Comparison of ENCODE assay signal across 8 cellular contexts in genomic region chr5:132459031-132459982, GRCh38. TPM values are rescaled to one million over a fixed set of nuclear protein-coding genes. Genes with fewer than 3 reads are reported as not detected.
DNase-seq lines count a peak whose midpoint lies in the region; ATAC-seq and TF ChIP-seq lines count a peak whose summit lies in the region.

No MANE protein-coding gene starts in this region.

- H3K9me3 Mint-ChIP-seq in activated CD4-positive, alpha-beta T cell treated with anti-CD3 and anti-CD28 coated beads, Interleukin-2, amount 10 ng/mL, durations not matched to agents 7 days and 5 days, result no peaks in the 10 kb centered on the region
- no peaks in the 10 kb centered on the region for H3K9me3 Mint-ChIP-seq in stimulated activated naive B cell treated with anti-CD40 and anti-IgM and Interleukin-4, amounts not matched to agents 10 μg/mL and 1 μg/mL and 100 μg/mL, for 72 hours

- H3K4me3 ChIP-seq in Peyer's patch (no peak overlapping the region), esophagus squamous epithelium (no peak overlapping the region), prostate gland (no peak overlapping the region)

- CTCF ChIA-PET in activated CD4-positive, alpha-beta T cell treated with anti-CD3 and anti-CD28 coated beads, Interleukin-2, amount 10 ng/mL, durations not matched to agents 7 days and 5 days (lab: Charles Lee), result interaction anchor here (0.7 to 7.8 kb wide), 16 partner anchors 8 to 73 kb away, joined by 3 to 64 read pairs (median 4); no protein-coding TSS in a partner anchor
- CTCF ChIA-PET in HEK293T (lab: Yijun Ruan, JAX), result interaction anchor here (0.6 kb wide), 1 partner anchor 350 kb away, joined by 3 read pairs; no protein-coding TSS in a partner anchor

- H3K27ac Mint-ChIP-seq in activated CD4-positive, alpha-beta T cell treated with anti-CD3 and anti-CD28 coated beads, Interleukin-2, amount 10 ng/mL, durations not matched to agents 7 days and 5 days, result peak overlapping the region; percentile 99
- peak overlapping the region; percentile 9 for H3K27ac Mint-ChIP-seq in stimulated activated naive B cell treated with anti-CD40 and anti-IgM and Interleukin-4, amounts not matched to agents 10 μg/mL and 1 μg/mL and 100 μg/mL, for 72 hours

- no peak for ATAC-seq in stimulated activated naive B cell treated with anti-CD40 and anti-IgM and Interleukin-4, amounts not matched to agents 10 μg/mL and 1 μg/mL and 100 μg/mL, for 72 hours (replicated peaks)
- no peak for ATAC-seq in HG02571 (IDR thresholded peaks at IDR 0.05; ENCODE audit: unreplicated experiment)

- H3K4me1 ChIP-seq in Peyer's patch (peaks cover 25 to 96% (median 65%) of the 10 kb centered on the region in 4 donors), esophagus squamous epithelium (peaks cover 46 to 90% (median 54%) of the 10 kb centered on the region in 3 donors), prostate gland (replicated peaks) (peaks cover 8% of the 10 kb centered on the region)

- peaks cover 70% of the 10 kb centered on the region for H3K36me3 Mint-ChIP-seq in activated CD4-positive, alpha-beta T cell treated with anti-CD3 and anti-CD28 coated beads, Interleukin-2, amount 10 ng/mL, durations not matched to agents 7 days and 5 days (ENCODE audit: low read depth)
- H3K36me3 Mint-ChIP-seq in stimulated activated naive B cell treated with anti-CD40 and anti-IgM and Interleukin-4, amounts not matched to agents 10 μg/mL and 1 μg/mL and 100 μg/mL, for 72 hours, result peaks cover 5 to 21% of the 10 kb centered on the region in 2 donors

- peak overlapping the region; percentile 87 to 92 (median 90) for H3K27ac ChIP-seq in Peyer's patch
- H3K27ac ChIP-seq in esophagus squamous epithelium, result peak overlapping the region in 3 of 4 donors; percentile 58 to 87 (median 78)
- H3K27ac ChIP-seq in prostate gland, result no peak overlapping the region

- H3K9me3 ChIP-seq in Peyer's patch (no peaks in the 10 kb centered on the region), esophagus squamous epithelium (no peaks in the 10 kb centered on the region), prostate gland (no peaks in the 10 kb centered on the region)

- H3K36me3 ChIP-seq in Peyer's patch (no peaks in the 10 kb centered on the region), esophagus squamous epithelium (no peaks in the 10 kb centered on the region), prostate gland (no peaks in the 10 kb centered on the region)

- peaks cover 98% of the 10 kb centered on the region for H3K4me1 Mint-ChIP-seq in activated CD4-positive, alpha-beta T cell treated with anti-CD3 and anti-CD28 coated beads, Interleukin-2, amount 10 ng/mL, durations not matched to agents 7 days and 5 days
- H3K4me1 Mint-ChIP-seq in stimulated activated naive B cell treated with anti-CD40 and anti-IgM and Interleukin-4, amounts not matched to agents 10 μg/mL and 1 μg/mL and 100 μg/mL, for 72 hours, result peaks cover 77 to 91% of the 10 kb centered on the region in 2 donors

- no peaks in the 10 kb centered on the region for H3K27me3 Mint-ChIP-seq in activated CD4-positive, alpha-beta T cell treated with anti-CD3 and anti-CD28 coated beads, Interleukin-2, amount 10 ng/mL, durations not matched to agents 7 days and 5 days
- no peaks in the 10 kb centered on the region for H3K27me3 Mint-ChIP-seq in stimulated activated naive B cell treated with anti-CD40 and anti-IgM and Interleukin-4, amounts not matched to agents 10 μg/mL and 1 μg/mL and 100 μg/mL, for 72 hours

- no peaks in the 10 kb centered on the region for H3K27me3 ChIP-seq in Peyer's patch
- H3K27me3 ChIP-seq in esophagus squamous epithelium, result no peaks in the 10 kb centered on the region
- H3K27me3 ChIP-seq in prostate gland (replicated peaks; ENCODE audit: insufficient read depth), result no peaks in the 10 kb centered on the region

- WGBS in esophagus squamous epithelium, 2 donors, result 54 to 73% methylated on average over 3 to 6 of the region's 12 CpGs
- WGBS in prostate gland, result 88% methylated on average over 12 of the region's 12 CpGs

- POLR2A ChIA-PET in activated CD4-positive, alpha-beta T cell treated with anti-CD3 and anti-CD28 coated beads, Interleukin-2, amount 10 ng/mL, durations not matched to agents 7 days and 5 days (lab: Charles Lee), result interaction anchor here (0.6 to 1.7 kb wide), 3 partner anchors 12 to 594 kb away, joined by 3 to 5 read pairs (median 3); no protein-coding TSS in a partner anchor
- POLR2A ChIA-PET in HEK293T (lab: Yijun Ruan, JAX), result interaction anchor here (1.2 kb wide), 1 partner anchor 31 kb away, joined by 4 read pairs; the partner anchor contains the start of gene IRF1

- no peak for TF ChIP-seq CTCF in Peyer's patch (IDR thresholded peaks at IDR 0.05)
- no peak for TF ChIP-seq CTCF in esophagus squamous epithelium (IDR thresholded peaks at IDR 0.05)
- no peak for TF ChIP-seq CTCF in prostate gland (IDR thresholded peaks at IDR 0.05)

- intact Hi-C loops in esophagus squamous epithelium (cut with DNase I) (no loop called here), prostate gland (cut with DNase I) (no loop called here)

- peak overlapping the region; percentile 5 for H3K4me3 Mint-ChIP-seq in activated CD4-positive, alpha-beta T cell treated with anti-CD3 and anti-CD28 coated beads, Interleukin-2, amount 10 ng/mL, durations not matched to agents 7 days and 5 days
- H3K4me3 Mint-ChIP-seq in stimulated activated naive B cell treated with anti-CD40 and anti-IgM and Interleukin-4, amounts not matched to agents 10 μg/mL and 1 μg/mL and 100 μg/mL, for 72 hours, result no peak overlapping the region

- TF ChIP-seq POLR2A in Peyer's patch (IDR thresholded peaks at IDR 0.05) (no peak), esophagus squamous epithelium (IDR thresholded peaks at IDR 0.05) (no peak), prostate gland (IDR thresholded peaks at IDR 0.05) (no peak)

- DNase-seq in activated CD4-positive, alpha-beta T cell treated with anti-CD3 and anti-CD28 coated beads, Interleukin-2, amount 10 ng/mL, durations not matched to agents 7 days and 5 days, result no peak
- DNase-seq in activated CD4-positive, alpha-beta T cell treated with anti-CD3 and anti-CD28 coated beads for 48 hours, result no peak
- DNase-seq in Peyer's patch (peak in 2 of 3 donors; percentile 65 to 80), esophagus squamous epithelium (lab: John Stamatoyannopoulos, UW) (no peak), HEK293T (ENCODE audit: extremely low spot score) (no peak), prostate gland (ENCODE audit: low spot score) (no peak)
- no peak for DNase-seq in stimulated activated naive B cell treated with anti-CD40 and anti-IgM and Interleukin-4, amounts not matched to agents 10 μg/mL and 1 μg/mL and 100 μg/mL, for 72 hours

TF ChIP-seq in HEK293T, 16 proteins besides CTCF, POLR2A, EP300 and RAD21:
- no peak for TF ChIP-seq FOXM1 (IDR thresholded peaks at IDR 0.05; ENCODE audit: borderline replicate concordance)
- no peak for TF ChIP-seq ELF4 (IDR thresholded peaks at IDR 0.05)
- TF ChIP-seq NFRKB (IDR thresholded peaks at IDR 0.05), result no peak

RNA-seq across cellular contexts. Expression of gene IRF1, which starts 31.3 kb away (rescaled TPM):
- total RNA-seq in activated CD4-positive, alpha-beta T cell treated with anti-CD3 and anti-CD28 coated beads, Interleukin-2, amount 10 ng/mL, durations not matched to agents 7 days and 5 days, result 100 to 1,000 TPM; 289 to 302 TPM
- total RNA-seq in Peyer's patch, result 100 to 1,000 TPM in 3 of 4 donors, 10 to 100 TPM in 1; 92.7 to 152 (median 122) TPM
- total RNA-seq in esophagus squamous epithelium, result 10 to 100 TPM in 2 of 4 donors, 1 to 10 TPM in 2; 8.3 to 52.9 (median 13.1) TPM
- 10 to 100 TPM; 42.2 to 47.0 TPM for total RNA-seq in prostate gland

Comparison
In these comparisons a context has a peak if more than half of its experiments do, and no peak if none do; other contexts are left out.
1. DNase-seq: peak in Peyer's patch (2 of 3); none in activated CD4-positive, alpha-beta T cell treated with anti-CD3 and anti-CD28 coated beads, Interleukin-2, amount 10 ng/mL, durations not matched to agents 7 days and 5 days (single experiment), activated CD4-positive, alpha-beta T cell treated with anti-CD3 and anti-CD28 coated beads for 48 hours (single experiment), esophagus squamous epithelium (single experiment), stimulated activated naive B cell treated with anti-CD40 and anti-IgM and Interleukin-4, amounts not matched to agents 10 μg/mL and 1 μg/mL and 100 μg/mL, for 72 hours (single experiment), HEK293T (single experiment) and prostate gland (single experiment).
2. H3K27ac ChIP-seq: peak in Peyer's patch (4 of 4) and esophagus squamous epithelium (3 of 4); none in prostate gland (0 of 2).